Comparison of ENCODE assay signal across 11 cellular contexts in genomic region chr13:44484562-44485164, GRCh38.
A peak's percentile ranks its signal among the peaks of the same experiment; 100 is the strongest.
DNase-seq lines count a peak whose midpoint lies in the region; ATAC-seq and TF ChIP-seq lines count a peak whose summit lies in the region.
"Had no signal": no experiment of that assay in that cellular context is flagged by ENCODE, and none has a peak within 500 bp of the region (broad histone marks: within the 10 kb centered on the region; RNA-seq: fewer than 3 reads in every experiment).

No MANE protein-coding gene starts in this region.

- H3K4me3 ChIP-seq in BLaER1 (no peak overlapping the region), ovary (no peak overlapping the region)

- peaks cover 14% of the 10 kb centered on the region for H4K20me1 ChIP-seq in BLaER1

- H3K27me3 ChIP-seq in BLaER1 = no peaks in the 10 kb centered on the region
- H3K27me3 ChIP-seq in ovary = no peaks in the 10 kb centered on the region
- H3K27me3 ChIP-seq: heart right ventricle had no signal

- H3K4me2 ChIP-seq in BLaER1 = peak overlapping the region; percentile 24; the same call in 1 of the 2 replicates

- H3K27me3 Mint-ChIP-seq in effector memory CD8-positive, alpha-beta T cell = no peaks in the 10 kb centered on the region
- H3K27me3 Mint-ChIP-seq: CD4-positive, alpha-beta T cell had no signal

- peak overlapping the region; percentile 33 to 48 for H3K4me3 Mint-ChIP-seq in effector memory CD8-positive, alpha-beta T cell

- TF ChIP-seq POLR2A in ovary (IDR thresholded peaks at IDR 0.05) = no peak

- ATAC-seq in GM18867 (IDR thresholded peaks at IDR 0.05; ENCODE audit: unreplicated experiment) = peak; percentile 56
- no peak for ATAC-seq in effector memory CD8-positive, alpha-beta T cell (replicated peaks)
- ATAC-seq: right cardiac atrium had no signal

- TF ChIP-seq CTCF in ovary (IDR thresholded peaks at IDR 0.05) = no peak

- H3K4me1 ChIP-seq in BLaER1 = peaks cover 7% of the 10 kb centered on the region; the same call in 1 of the 2 replicates
- no peaks in the 10 kb centered on the region for H3K4me1 ChIP-seq in ovary (ENCODE audit: insufficient read depth)

- H3K36me3 ChIP-seq in BLaER1 (no peaks in the 10 kb centered on the region), ovary (no peaks in the 10 kb centered on the region)
- H3K36me3 ChIP-seq: heart right ventricle had no signal

- no peak overlapping the region for H3K9ac ChIP-seq in BLaER1

- H3K9me3 ChIP-seq in BLaER1 (no peaks in the 10 kb centered on the region), ovary (no peaks in the 10 kb centered on the region)
- H3K9me3 ChIP-seq: heart right ventricle had no signal

- peak overlapping the region; percentile 27 to 92 for H3K27ac Mint-ChIP-seq in effector memory CD8-positive, alpha-beta T cell
- H3K27ac Mint-ChIP-seq: CD4-positive, alpha-beta T cell had no signal

- peaks cover 9 to 22% of the 10 kb centered on the region in 2 donors for H3K4me1 Mint-ChIP-seq in effector memory CD8-positive, alpha-beta T cell (ENCODE audit: low read depth in 2 of 2)

- DNase-seq in MV-4-11 (lab: John Stamatoyannopoulos, UW) (peak; percentile 32), ovary (no peak), OCI-M2 (lab: John Stamatoyannopoulos, UW; ENCODE audit: unreplicated experiment) (no peak), GDM1 (lab: John Stamatoyannopoulos, UW) (no peak), HUDEP-2 (lab: John Stamatoyannopoulos, UW; ENCODE audit: unreplicated experiment in 76 of 76) (no peak)
- no peak for DNase-seq in effector memory CD8-positive, alpha-beta T cell
- DNase-seq: CD4-positive, alpha-beta T cell; heart right ventricle; right cardiac atrium had no signal

- no peaks in the 10 kb centered on the region for H3K36me3 Mint-ChIP-seq in effector memory CD8-positive, alpha-beta T cell (ENCODE audit: insufficient read depth)

- intact Hi-C loops in ovary (cut with DNase I) = loop anchor here (5.0 to 10.0 kb wide), 3 partner anchors 90 to 488 kb away; partner anchors contain the start of gene TSC22D1 (in 1 of the 4)

- WGBS in ovary, 3 donors = 77 to 83% (median 81%) methylated on average over 4 of the region's 4 CpGs

- TF ChIP-seq EP300 in ovary (IDR thresholded peaks at IDR 0.05) = no peak

- H3K9me3 Mint-ChIP-seq in effector memory CD8-positive, alpha-beta T cell = no peaks in the 10 kb centered on the region
- H3K9me3 Mint-ChIP-seq: CD4-positive, alpha-beta T cell had no signal

- H3K27ac ChIP-seq in BLaER1 (no peak overlapping the region), ovary (no peak overlapping the region)
